ENCODE assay signal across 8 cellular contexts in genomic region chr12:49644620-49644994, GRCh38. TPM values are rescaled to one million over a fixed set of nuclear protein-coding genes. Genes with fewer than 3 reads are reported as not detected.
DNase-seq lines count a peak whose midpoint lies in the region; ATAC-seq and TF ChIP-seq lines count a peak whose summit lies in the region.

No MANE protein-coding gene starts in this region.

- H4K91ac ChIP-seq in H9 (ENCODE audit: insufficient read length, low read depth, low read length): no peak overlapping the region

- H4K20me1 ChIP-seq in BLaER1 (no peaks in the 10 kb centered on the region), H9 (ENCODE audit: control insufficient read depth, insufficient read depth, insufficient read length) (no peaks in the 10 kb centered on the region)

- peaks cover 58% of the 10 kb centered on the region for H3K4me1 ChIP-seq in BLaER1
- no peaks in the 10 kb centered on the region for H3K4me1 ChIP-seq in H9 (ENCODE audit: insufficient read depth, low read length)
- peaks cover 55% of the 10 kb centered on the region for H3K4me1 ChIP-seq in lower lobe of right lung

- peak overlapping the region; percentile 67 for H3K4me2 ChIP-seq in BLaER1
- H3K4me2 ChIP-seq in H9 (ENCODE audit: insufficient read depth, insufficient read length, low read length): no peak overlapping the region

- H2BK120ac ChIP-seq in H9 (ENCODE audit: low read depth, low read length, poor library complexity, severe bottlenecking): no peak overlapping the region

- H4K5ac ChIP-seq in H9 (ENCODE audit: insufficient read length, low read depth, low read length): no peak overlapping the region

- TF ChIP-seq CTCF in H9 (conservative IDR thresholded peaks at IDR 0.05): peak; percentile 94
- TF ChIP-seq CTCF in lower lobe of right lung (IDR thresholded peaks at IDR 0.05): peak; percentile 97

- peaks cover 30 to 72% (median 62%) of the 10 kb centered on the region in 3 experiments for H3K36me3 Mint-ChIP-seq in H9 (ENCODE audit: insufficient read depth in 1 of 3, low read depth in 3 of 3)
- peaks cover 11% of the 10 kb centered on the region for H3K36me3 Mint-ChIP-seq in activated CD4-positive, alpha-beta memory T cell treated with anti-CD3 and anti-CD28 coated beads for 36 hours

- intact Hi-C loops in activated CD4-positive, alpha-beta memory T cell treated with anti-CD3 and anti-CD28 coated beads for 36 hours (cut with micrococcal nuclease): loop anchor here (1.0 to 2.0 kb wide), 3 partner anchors 26 to 195 kb away; partner anchors contain the start of gene FMNL3
- intact Hi-C loops in lower lobe of right lung (cut with DNase I): loop anchor here (5.0 kb wide), 1 partner anchor 63 kb away; the partner anchor contains the start of gene FMNL3

- H3K79me1 ChIP-seq in H9 (ENCODE audit: insufficient read depth, low read depth, low read length, poor library complexity, severe bottlenecking): no peaks in the 10 kb centered on the region

- peak; percentile 79 to 85 for ATAC-seq in lower lobe of right lung
- no peak for ATAC-seq in GM19397 (IDR thresholded peaks at IDR 0.05; ENCODE audit: unreplicated experiment)

- H2BK15ac ChIP-seq in H9 (ENCODE audit: low read depth, low read length): no peak overlapping the region

- H3K36me3 ChIP-seq in BLaER1: peaks cover 59% of the 10 kb centered on the region
- peaks cover 81% of the 10 kb centered on the region for H3K36me3 ChIP-seq in lower lobe of right lung

- H2BK20ac ChIP-seq in H9 (ENCODE audit: low read depth, low read length, poor library complexity, severe bottlenecking): no peak overlapping the region

- H4K8ac ChIP-seq in H9 (replicated peaks; ENCODE audit: insufficient read length, low read depth, low read length): no peak overlapping the region

- H3K27me3 ChIP-seq in BLaER1: no peaks in the 10 kb centered on the region
- no peaks in the 10 kb centered on the region for H3K27me3 ChIP-seq in H9 (ENCODE audit: insufficient read depth, low read length)
- H3K27me3 ChIP-seq in lower lobe of right lung (ENCODE audit: low read depth): no peaks in the 10 kb centered on the region

- H3K27ac ChIP-seq in BLaER1: peak overlapping the region; percentile 62
- H3K27ac ChIP-seq in H9 (ENCODE audit: insufficient read length, low read depth, low read length): no peak overlapping the region
- peak overlapping the region; percentile 7 for H3K27ac ChIP-seq in lower lobe of right lung

- no peak overlapping the region for H3T11ph ChIP-seq in H9 (ENCODE audit: low read length)

- no peak overlapping the region for H2AK5ac ChIP-seq in H9 (ENCODE audit: insufficient read length, low read length)

- H3K23me2 ChIP-seq in H9 (ENCODE audit: insufficient read length, low read depth, low read length, poor library complexity, severe bottlenecking): no peaks in the 10 kb centered on the region

- peak overlapping the region in 1 of 2 experiments; percentile 8; a peak in 1 of 5 replicates for H3K4me3 Mint-ChIP-seq in H9
- no peak overlapping the region for H3K4me3 Mint-ChIP-seq in activated CD4-positive, alpha-beta memory T cell treated with anti-CD3 and anti-CD28 coated beads for 36 hours

- DNase-seq in H9 (peak; percentile 77), NCI-H69 (lab: John Stamatoyannopoulos, UW) (peak; percentile 79), dermis microvascular lymphatic vessel endothelial cell (ENCODE audit: low read depth in 2 of 2) (peak; percentile 68 to 84), lower lobe of right lung (peak; percentile 77)
- DNase-seq in activated CD4-positive, alpha-beta memory T cell treated with anti-CD3 and anti-CD28 coated beads for 36 hours: peak; percentile 86
- peak; percentile 60 for DNase-seq in stimulated activated CD8-positive, alpha-beta memory T cell treated with anti-CD3 and anti-CD28 coated beads, Interleukin-12 subunit alpha, Interleukin-12 subunit beta, amount 100 ng/mL, for 4 hours (ENCODE audit: low read depth)

- no peak overlapping the region for H2BK12ac ChIP-seq in H9 (ENCODE audit: insufficient read length, low read depth, low read length)

- H3K14ac ChIP-seq in H9 (ENCODE audit: insufficient read depth, low read length): no peak overlapping the region

- H3K9me3 Mint-ChIP-seq in H9: no peaks in the 10 kb centered on the region
- no peaks in the 10 kb centered on the region for H3K9me3 Mint-ChIP-seq in activated CD4-positive, alpha-beta memory T cell treated with anti-CD3 and anti-CD28 coated beads for 36 hours

- no peaks in the 10 kb centered on the region for H3K27me3 Mint-ChIP-seq in H9 (ENCODE audit: low read depth)
- H3K27me3 Mint-ChIP-seq in activated CD4-positive, alpha-beta memory T cell treated with anti-CD3 and anti-CD28 coated beads for 36 hours: no peaks in the 10 kb centered on the region

- no peak overlapping the region for H3K4ac ChIP-seq in H9 (ENCODE audit: low read depth, low read length)

- no peak overlapping the region for H2BK5ac ChIP-seq in H9 (ENCODE audit: insufficient read length, low read length)

- H3K27ac Mint-ChIP-seq in H9: peak overlapping the region; percentile 82 to 93 (median 85); a peak in 4 of 7 replicates
- peak overlapping the region; percentile 74 for H3K27ac Mint-ChIP-seq in activated CD4-positive, alpha-beta memory T cell treated with anti-CD3 and anti-CD28 coated beads for 36 hours

- H3K4me3 ChIP-seq in BLaER1: no peak overlapping the region
- no peak overlapping the region for H3K4me3 ChIP-seq in lower lobe of right lung

- no peak overlapping the region for H3K23ac ChIP-seq in H9 (ENCODE audit: insufficient read length, low read depth, low read length)

- POLR2A ChIA-PET in activated CD4-positive, alpha-beta memory T cell treated with anti-CD3 and anti-CD28 coated beads for 36 hours (lab: Charles Lee): interaction anchor here (1.1 to 1.5 kb wide), 2 partner anchors 59 to 97 kb away, joined by 3 to 6 read pairs; partner anchors contain the start of gene TMBIM6

- H3K4me1 Mint-ChIP-seq in H9: peaks cover 18 to 19% of the 10 kb centered on the region in 2 experiments
- H3K4me1 Mint-ChIP-seq in activated CD4-positive, alpha-beta memory T cell treated with anti-CD3 and anti-CD28 coated beads for 36 hours (ENCODE audit: low read depth): peaks cover 13% of the 10 kb centered on the region

- H3K56ac ChIP-seq in H9 (ENCODE audit: insufficient read length, low read depth, low read length): no peak overlapping the region

- peak overlapping the region; percentile 31; the same call in 1 of the 2 replicates for H3K9ac ChIP-seq in BLaER1
- no peak overlapping the region for H3K9ac ChIP-seq in H9 (ENCODE audit: extremely low read depth, insufficient read length, low read length)

- no CpG with 5 or more reads among the region's 2 CpGs for WGBS in H9 (ENCODE audit: extremely low coverage, insufficient read length, low lambda C conversion rate)

- no peak overlapping the region for H3K18ac ChIP-seq in H9 (ENCODE audit: insufficient read length, low read depth, low read length)

- no peak overlapping the region for H2AFZ ChIP-seq in H9 (ENCODE audit: low read length)

- CTCF ChIA-PET in activated CD4-positive, alpha-beta memory T cell treated with anti-CD3 and anti-CD28 coated beads for 36 hours (lab: Charles Lee): interaction anchor here (0.6 to 9.3 kb wide), 25 partner anchors 8 to 286 kb away, joined by 3 to 281 read pairs (median 5); partner anchors contain the start of genes FMNL3 and TMBIM6

- H3K79me2 ChIP-seq in H9 (ENCODE audit: insufficient read depth, low read length): no peaks in the 10 kb centered on the region

- H3K9me3 ChIP-seq in BLaER1 (no peaks in the 10 kb centered on the region), H9 (ENCODE audit: control insufficient read depth, low read depth, low read length) (no peaks in the 10 kb centered on the region), lower lobe of right lung (no peaks in the 10 kb centered on the region)

RNA-seq across cellular contexts. Expression of gene PRPF40B, which starts 21.2 kb away (rescaled TPM):
- total RNA-seq in H9 (2021) (17.4 and 19.0 TPM in 2 replicates), dermis microvascular lymphatic vessel endothelial cell (1.5 and 1.8 TPM in 2 replicates), lower lobe of right lung (19.3 TPM)
- total RNA-seq in activated CD4-positive, alpha-beta memory T cell treated with anti-CD3 and anti-CD28 coated beads for 36 hours: 1 to 10 TPM; 6.2 to 8.9 TPM

RNA-seq across cellular contexts. Expression of gene FAM186B, which starts 39.2 kb away (rescaled TPM):
- total RNA-seq in H9 (2021) (0.42 and 0.46 TPM in 2 replicates), dermis microvascular lymphatic vessel endothelial cell (0.13 TPM in 2 replicates), lower lobe of right lung (0.65 TPM)
- not detected for total RNA-seq in activated CD4-positive, alpha-beta memory T cell treated with anti-CD3 and anti-CD28 coated beads for 36 hours
